In genomic region chr1:41888756-41889155, GRCh38 we compare ENCODE assay signal across 26 cellular contexts. TPM values are rescaled to one million over a fixed set of nuclear protein-coding genes. Genes with fewer than 3 reads are reported as not detected.
DNase-seq lines count a peak whose midpoint lies in the region; ATAC-seq and TF ChIP-seq lines count a peak whose summit lies in the region.
"Had no signal": no experiment of that assay in that cellular context is flagged by ENCODE, and none has a peak within 500 bp of the region (broad histone marks: within the 10 kb centered on the region; RNA-seq: fewer than 3 reads in every experiment).

No MANE protein-coding gene starts in this region.

- DNase-seq in activated CD4-positive, alpha-beta T cell treated with anti-CD3 and anti-CD28 coated beads, Interleukin-2, amount 10 ng/mL, durations not matched to agents 7 days and 5 days, result peak; percentile 4
- no peak for DNase-seq in activated CD4-positive, alpha-beta T cell treated with anti-CD3 and anti-CD28 coated beads, Interleukin-2, amount 50 U/mL, for 48 hours
- DNase-seq in central memory CD8-positive, alpha-beta T cell (ENCODE audit: low spot score in 2 of 2), result no peak
- no peak for DNase-seq in neural progenitor cell (ENCODE audit: low spot score)
- DNase-seq in NCI-H345 treated with DMSO at 0.1 percent for 48 hours (lab: John Stamatoyannopoulos, UW; ENCODE audit: unreplicated experiment), result no peak
- no peak for DNase-seq in NCI-H2081 (lab: John Stamatoyannopoulos, UW)
- no peak for DNase-seq in iPS-NIHi7 (ENCODE audit: extremely low spot score)
- DNase-seq: activated CD4-positive, alpha-beta T cell treated with anti-CD3 and anti-CD28 coated beads, Interleukin-2, amount 10 ng/mL, durations not matched to agents 24 days and 14 days; adrenal gland; CD4-positive, CD25-positive, alpha-beta regulatory T cell; GM23248; left cardiac atrium; NCI-H1105; NCI-H1930; NCI-H526 treated with DMSO at 0.1 percent for 48 hours; Peyer's patch; SHP77 treated with DMSO at 0.1 percent for 48 hours; sigmoid colon; stimulated activated CD4-positive, alpha-beta T cell treated with anti-CD3 and anti-CD28 coated beads, Interleukin-4, amount 100 ng/mL, for 4 hours; stimulated activated naive CD4-positive, alpha-beta T cell treated with Interleukin-2 at 50 U/mL for 16 hours; T-helper 9 cell; WERI-Rb-1 had no signal

- H3K4me1 Mint-ChIP-seq in activated CD4-positive, alpha-beta T cell treated with anti-CD3 and anti-CD28 coated beads, Interleukin-2, amount 10 ng/mL, durations not matched to agents 7 days and 5 days, result peaks cover 57% of the 10 kb centered on the region
- peaks cover 45% of the 10 kb centered on the region for H3K4me1 Mint-ChIP-seq in central memory CD8-positive, alpha-beta T cell
- H3K4me1 Mint-ChIP-seq in neural progenitor cell, result peaks cover 11% of the 10 kb centered on the region

- H3K9me3 Mint-ChIP-seq in activated CD4-positive, alpha-beta T cell treated with anti-CD3 and anti-CD28 coated beads, Interleukin-2, amount 10 ng/mL, durations not matched to agents 7 days and 5 days, result no peaks in the 10 kb centered on the region
- H3K9me3 Mint-ChIP-seq in central memory CD8-positive, alpha-beta T cell, result no peaks in the 10 kb centered on the region
- no peaks in the 10 kb centered on the region for H3K9me3 Mint-ChIP-seq in neural progenitor cell
- H3K9me3 Mint-ChIP-seq: activated CD4-positive, alpha-beta T cell treated with anti-CD3 and anti-CD28 coated beads, Interleukin-2, amount 10 ng/mL, durations not matched to agents 24 days and 14 days; activated T-helper 2 cell treated with anti-CD3 and anti-CD28 coated beads, Interferon-gamma antibody, Interleukin-2, Interleukin-4, amounts not matched to agents 10 μg/mL and 5 μg/mL and 100 μg/mL, durations not matched to agents 14 hours and 24 hours and 36 hours; brain; CD4-positive, CD25-positive, alpha-beta regulatory T cell had no signal

- H3K4me3 ChIP-seq in HEK293 (ENCODE audit: low read depth, low read length) (no peak overlapping the region), neural progenitor cell (no peak overlapping the region)
- H3K4me3 ChIP-seq: adrenal gland, GM23248, Peyer's patch, sigmoid colon had no signal

- H3K27me3 Mint-ChIP-seq in activated CD4-positive, alpha-beta T cell treated with anti-CD3 and anti-CD28 coated beads, Interleukin-2, amount 10 ng/mL, durations not matched to agents 7 days and 5 days, result no peaks in the 10 kb centered on the region
- no peaks in the 10 kb centered on the region for H3K27me3 Mint-ChIP-seq in central memory CD8-positive, alpha-beta T cell
- peaks cover 2% of the 10 kb centered on the region for H3K27me3 Mint-ChIP-seq in neural progenitor cell (ENCODE audit: insufficient read depth, low read depth)
- H3K27me3 Mint-ChIP-seq: activated CD4-positive, alpha-beta T cell treated with anti-CD3 and anti-CD28 coated beads, Interleukin-2, amount 10 ng/mL, durations not matched to agents 24 days and 14 days; CD4-positive, CD25-positive, alpha-beta regulatory T cell had no signal

- H3K4me1 ChIP-seq in HEK293 (ENCODE audit: control insufficient read depth, insufficient read depth, low read length), result peaks cover 2% of the 10 kb centered on the region; the same call in 1 of the 2 replicates
- peaks cover 11% of the 10 kb centered on the region for H3K4me1 ChIP-seq in neural progenitor cell

- H3K36me3 ChIP-seq in HEK293 (ENCODE audit: control insufficient read depth in 2 of 2, insufficient read depth in 1 of 2, low read length in 2 of 2), result no peaks in the 10 kb centered on the region
- no peaks in the 10 kb centered on the region for H3K36me3 ChIP-seq in neural progenitor cell
- H3K36me3 ChIP-seq: adrenal gland, Peyer's patch, sigmoid colon, WERI-Rb-1 had no signal

- no peak for ATAC-seq in central memory CD8-positive, alpha-beta T cell (replicated peaks; ENCODE audit: extremely low read depth, poor library complexity, severe bottlenecking)
- ATAC-seq: left cardiac atrium had no signal

- H3K9me3 ChIP-seq in HEK293 (ENCODE audit: control insufficient read depth, insufficient read depth, low read depth, low read length) (no peaks in the 10 kb centered on the region), neural progenitor cell (ENCODE audit: low read depth) (no peaks in the 10 kb centered on the region)
- H3K9me3 ChIP-seq: adrenal gland, Peyer's patch, sigmoid colon had no signal

- H2AFZ ChIP-seq in neural progenitor cell (replicated peaks), result no peak overlapping the region
- H2AFZ ChIP-seq: GM23248 had no signal

- CTCF ChIA-PET in activated CD4-positive, alpha-beta T cell treated with anti-CD3 and anti-CD28 coated beads, Interleukin-2, amount 10 ng/mL, durations not matched to agents 7 days and 5 days (lab: Charles Lee), result interaction anchor here (0.7 kb wide), 1 partner anchor 17 kb away, joined by 3 read pairs; no protein-coding TSS in a partner anchor
- CTCF ChIA-PET in HEK293 (lab: Yijun Ruan, JAX), result no interaction called here

- H3K27ac ChIP-seq in HEK293 (ENCODE audit: extremely low read depth, low read depth, low read length) (no peak overlapping the region), neural progenitor cell (no peak overlapping the region)
- H3K27ac ChIP-seq: adrenal gland, epithelial cell of prostate, GM23248, Peyer's patch, sigmoid colon, WERI-Rb-1 had no signal

- no peak overlapping the region for H3K4me3 Mint-ChIP-seq in activated CD4-positive, alpha-beta T cell treated with anti-CD3 and anti-CD28 coated beads, Interleukin-2, amount 10 ng/mL, durations not matched to agents 7 days and 5 days
- H3K4me3 Mint-ChIP-seq in central memory CD8-positive, alpha-beta T cell, result no peak overlapping the region
- H3K4me3 Mint-ChIP-seq in neural progenitor cell, result no peak overlapping the region
- H3K4me3 Mint-ChIP-seq: activated CD4-positive, alpha-beta T cell treated with anti-CD3 and anti-CD28 coated beads, Interleukin-2, amount 10 ng/mL, durations not matched to agents 24 days and 14 days; brain; CD4-positive, CD25-positive, alpha-beta regulatory T cell had no signal

- H3F3A ChIP-seq in neural progenitor cell (ENCODE audit: low read depth), result no peaks in the 10 kb centered on the region

- POLR2A ChIA-PET in activated CD4-positive, alpha-beta T cell treated with anti-CD3 and anti-CD28 coated beads, Interleukin-2, amount 10 ng/mL, durations not matched to agents 7 days and 5 days (lab: Charles Lee), result no interaction called here
- POLR2A ChIA-PET in HEK293 (lab: Yijun Ruan, JAX), result no interaction called here

- no peak overlapping the region for H3K27ac Mint-ChIP-seq in activated CD4-positive, alpha-beta T cell treated with anti-CD3 and anti-CD28 coated beads, Interleukin-2, amount 10 ng/mL, durations not matched to agents 7 days and 5 days
- H3K27ac Mint-ChIP-seq in central memory CD8-positive, alpha-beta T cell (ENCODE audit: low read depth), result peak overlapping the region; percentile 64
- H3K27ac Mint-ChIP-seq in neural progenitor cell, result peak overlapping the region; percentile 42
- H3K27ac Mint-ChIP-seq: activated T-helper 2 cell treated with anti-CD3 and anti-CD28 coated beads, Interferon-gamma antibody, Interleukin-2, Interleukin-4, amounts not matched to agents 10 μg/mL and 5 μg/mL and 100 μg/mL, durations not matched to agents 14 hours and 24 hours and 36 hours; brain had no signal

- no peak overlapping the region for H3K4me2 ChIP-seq in neural progenitor cell

- no peak overlapping the region for H3K9ac ChIP-seq in neural progenitor cell
- H3K9ac ChIP-seq: GM23248 had no signal

- H3K27me3 ChIP-seq in neural progenitor cell, result no peaks in the 10 kb centered on the region
- H3K27me3 ChIP-seq: adrenal gland, Peyer's patch, sigmoid colon had no signal

- no peaks in the 10 kb centered on the region for H3K79me2 ChIP-seq in neural progenitor cell (ENCODE audit: low read depth)

- no peak for TF ChIP-seq CTCF in HEK293 (tag by site-specific recombination; IDR thresholded peaks at IDR 0.05)
- TF ChIP-seq CTCF in neural progenitor cell (IDR thresholded peaks at IDR 0.05), result no peak

- no peaks in the 10 kb centered on the region for H4K20me1 ChIP-seq in neural progenitor cell (ENCODE audit: low read depth)

- H3K36me3 Mint-ChIP-seq in activated CD4-positive, alpha-beta T cell treated with anti-CD3 and anti-CD28 coated beads, Interleukin-2, amount 10 ng/mL, durations not matched to agents 7 days and 5 days (ENCODE audit: low read depth), result no peaks in the 10 kb centered on the region
- peaks cover 13% of the 10 kb centered on the region for H3K36me3 Mint-ChIP-seq in central memory CD8-positive, alpha-beta T cell (ENCODE audit: insufficient read depth)
- H3K36me3 Mint-ChIP-seq in neural progenitor cell, result no peaks in the 10 kb centered on the region
- H3K36me3 Mint-ChIP-seq: brain; CD4-positive, CD25-positive, alpha-beta regulatory T cell had no signal

TF ChIP-seq in HEK293, 187 proteins besides CTCF, POLR2A, EP300 and RAD21 (continues in another document):
- TF ChIP-seq ZNF132 (tag by site-specific recombination; IDR thresholded peaks at IDR 0.05; ENCODE audit: borderline replicate concordance) (no peak), ZNF777 (tag by site-specific recombination; IDR thresholded peaks at IDR 0.05; ENCODE audit: borderline replicate concordance) (0 out of 2 replicates have a peak, but pooled peaks have one; percentile 12), ZNF544 (tag by site-specific recombination; IDR thresholded peaks at IDR 0.05) (0 out of 2 replicates have a peak, but pooled peaks have one; percentile 8), ZEB2 (tag by site-specific recombination; IDR thresholded peaks at IDR 0.05) (no peak), ZNF488 (tag by site-specific recombination; IDR thresholded peaks at IDR 0.05) (peak; percentile 48; the same call in 1 of the 2 replicates), ZNF704 (tag by site-specific recombination; IDR thresholded peaks at IDR 0.05) (no peak), ZNF670 (tag by site-specific recombination; IDR thresholded peaks at IDR 0.05; ENCODE audit: low read depth) (peak; percentile 24; the same call in 1 of the 2 replicates)

RNA-seq across cellular contexts. Expression of gene HIVEP3, which starts 30.0 kb away (rescaled TPM):
- 10 to 100 TPM; 18.4 to 21.5 TPM for total RNA-seq in activated CD4-positive, alpha-beta T cell treated with anti-CD3 and anti-CD28 coated beads, Interleukin-2, amount 10 ng/mL, durations not matched to agents 7 days and 5 days
- total RNA-seq in neural progenitor cell (ENCODE audit: low replicate concordance), result 0.37 and 1.1 TPM in 2 replicates
